In genomic region chr5:143921525-143922311, GRCh38 we compare ENCODE assay signal across 13 cellular contexts.
DNase-seq lines count a peak whose midpoint lies in the region; ATAC-seq and TF ChIP-seq lines count a peak whose summit lies in the region.
"Had no signal": no experiment of that assay in that cellular context is flagged by ENCODE, and none has a peak within 500 bp of the region (broad histone marks: within the 10 kb centered on the region; RNA-seq: fewer than 3 reads in every experiment).

No MANE protein-coding gene starts in this region.

- no peak overlapping the region for H3K27ac Mint-ChIP-seq in progenitor cell of endocrine pancreas
- no peak overlapping the region for H3K27ac Mint-ChIP-seq in stimulated activated naive CD8-positive, alpha-beta T cell treated with anti-CD3 and anti-CD28 coated beads, Interleukin-15, amount 100 ng/mL, for 72 hours
- H3K27ac Mint-ChIP-seq: CD8-positive, alpha-beta T cell had no signal

- H3K4me1 ChIP-seq in spleen: no peaks in the 10 kb centered on the region
- H3K4me1 ChIP-seq: body of pancreas had no signal

- H3K9me3 Mint-ChIP-seq in progenitor cell of endocrine pancreas (ENCODE audit: low read depth): no peaks in the 10 kb centered on the region
- H3K9me3 Mint-ChIP-seq in stimulated activated naive CD8-positive, alpha-beta T cell treated with anti-CD3 and anti-CD28 coated beads, Interleukin-15, amount 100 ng/mL, for 72 hours: no peaks in the 10 kb centered on the region
- H3K9me3 Mint-ChIP-seq: CD8-positive, alpha-beta T cell had no signal

- intact Hi-C loops in spleen (cut with DNase I; ENCODE audit: low total_unique reads): no loop called here

- H3K27me3 ChIP-seq in spleen (replicated peaks in 1 of 7): no peaks in the 10 kb centered on the region
- H3K27me3 ChIP-seq: body of pancreas had no signal

- no peak overlapping the region for H3K4me3 ChIP-seq in AG09309 (ENCODE audit: control insufficient read depth, low read depth, low read length)
- H3K4me3 ChIP-seq in epithelial cell of esophagus (ENCODE audit: low read length): no peak overlapping the region
- no peak overlapping the region for H3K4me3 ChIP-seq in spleen
- H3K4me3 ChIP-seq: body of pancreas, skin epidermis had no signal

- no peaks in the 10 kb centered on the region for H3K36me3 ChIP-seq in spleen

- ATAC-seq in stimulated activated naive CD8-positive, alpha-beta T cell treated with anti-CD3 and anti-CD28 coated beads, Interleukin-15, amount 100 ng/mL, for 72 hours: no peak
- ATAC-seq: body of pancreas; CD8-positive, alpha-beta T cell had no signal

- H3K4me1 Mint-ChIP-seq in progenitor cell of endocrine pancreas (ENCODE audit: low read depth): no peaks in the 10 kb centered on the region
- H3K4me1 Mint-ChIP-seq in stimulated activated naive CD8-positive, alpha-beta T cell treated with anti-CD3 and anti-CD28 coated beads, Interleukin-15, amount 100 ng/mL, for 72 hours: peaks cover 14% of the 10 kb centered on the region

- DNase-seq in AG09309 (ENCODE audit: low read depth) (peak; percentile 81), NCI-H226 (peak; percentile 96), epithelial cell of esophagus (ENCODE audit: low read depth) (peak; percentile 89), myocyte (ENCODE audit: low read depth) (peak; percentile 69), progenitor cell of endocrine pancreas (ENCODE audit: low spot score, unreplicated experiment) (no peak), NCI-H187 treated with DMSO at 0.1 percent for 48 hours (lab: John Stamatoyannopoulos, UW) (no peak), spleen (no peak)
- DNase-seq in stimulated activated naive CD8-positive, alpha-beta T cell treated with anti-CD3 and anti-CD28 coated beads, Interleukin-15, amount 100 ng/mL, for 72 hours: no peak
- DNase-seq: activated CD8-positive, alpha-beta memory T cell treated with anti-CD3 and anti-CD28 coated beads, Interleukin-2, amount 50 U/mL, for 4 hours; body of pancreas; CD8-positive, alpha-beta T cell; NCI-H1092 treated with DMSO at 0.1 percent for 48 hours had no signal

- no peak for TF ChIP-seq CTCF in AG09309 (IDR thresholded peaks at IDR 0.05; ENCODE audit: control insufficient read depth, insufficient read depth, low read depth, low read length, missing control alignments)
- no peak for TF ChIP-seq CTCF in epithelial cell of esophagus (IDR thresholded peaks at IDR 0.05; ENCODE audit: insufficient read depth, low read depth, low read length, missing control alignments)
- TF ChIP-seq CTCF in progenitor cell of endocrine pancreas (IDR thresholded peaks at IDR 0.05; ENCODE audit: unreplicated experiment): no peak
- TF ChIP-seq CTCF in spleen (IDR thresholded peaks at IDR 0.05 in 8 of 11, conservative IDR thresholded peaks at IDR 0.05 in 3 of 11): no peak

- H3K9me3 ChIP-seq in spleen: no peaks in the 10 kb centered on the region
- H3K9me3 ChIP-seq: body of pancreas had no signal

- no peak overlapping the region for H3K4me3 Mint-ChIP-seq in progenitor cell of endocrine pancreas (ENCODE audit: low read depth)
- no peak overlapping the region for H3K4me3 Mint-ChIP-seq in stimulated activated naive CD8-positive, alpha-beta T cell treated with anti-CD3 and anti-CD28 coated beads, Interleukin-15, amount 100 ng/mL, for 72 hours
- H3K4me3 Mint-ChIP-seq: CD8-positive, alpha-beta T cell had no signal

- WGBS in spleen, 5 donors: 59 to 79% (median 74%) methylated on average over 1 of the region's 1 CpG

- TF ChIP-seq POLR2A in spleen (IDR thresholded peaks at IDR 0.05): no peak

- H3K27ac ChIP-seq in spleen: no peak overlapping the region
- H3K27ac ChIP-seq: body of pancreas had no signal

- peaks cover 8% of the 10 kb centered on the region for H3K27me3 Mint-ChIP-seq in progenitor cell of endocrine pancreas
- H3K27me3 Mint-ChIP-seq in stimulated activated naive CD8-positive, alpha-beta T cell treated with anti-CD3 and anti-CD28 coated beads, Interleukin-15, amount 100 ng/mL, for 72 hours: no peaks in the 10 kb centered on the region

- no peaks in the 10 kb centered on the region for H3K36me3 Mint-ChIP-seq in progenitor cell of endocrine pancreas (ENCODE audit: insufficient read depth)
- H3K36me3 Mint-ChIP-seq: CD8-positive, alpha-beta T cell had no signal

Comparison
In these comparisons a context has a peak if more than half of its experiments do, and no peak if none do; other contexts are left out.
1. DNase-seq: peak in AG09309 (single experiment), NCI-H226 (single experiment), epithelial cell of esophagus (single experiment) and myocyte (single experiment); none in progenitor cell of endocrine pancreas (single experiment), NCI-H187 treated with DMSO at 0.1 percent for 48 hours (single experiment), stimulated activated naive CD8-positive, alpha-beta T cell treated with anti-CD3 and anti-CD28 coated beads, Interleukin-15, amount 100 ng/mL, for 72 hours (0 of 2) and spleen (single experiment).